In the genomic region with DNA sequence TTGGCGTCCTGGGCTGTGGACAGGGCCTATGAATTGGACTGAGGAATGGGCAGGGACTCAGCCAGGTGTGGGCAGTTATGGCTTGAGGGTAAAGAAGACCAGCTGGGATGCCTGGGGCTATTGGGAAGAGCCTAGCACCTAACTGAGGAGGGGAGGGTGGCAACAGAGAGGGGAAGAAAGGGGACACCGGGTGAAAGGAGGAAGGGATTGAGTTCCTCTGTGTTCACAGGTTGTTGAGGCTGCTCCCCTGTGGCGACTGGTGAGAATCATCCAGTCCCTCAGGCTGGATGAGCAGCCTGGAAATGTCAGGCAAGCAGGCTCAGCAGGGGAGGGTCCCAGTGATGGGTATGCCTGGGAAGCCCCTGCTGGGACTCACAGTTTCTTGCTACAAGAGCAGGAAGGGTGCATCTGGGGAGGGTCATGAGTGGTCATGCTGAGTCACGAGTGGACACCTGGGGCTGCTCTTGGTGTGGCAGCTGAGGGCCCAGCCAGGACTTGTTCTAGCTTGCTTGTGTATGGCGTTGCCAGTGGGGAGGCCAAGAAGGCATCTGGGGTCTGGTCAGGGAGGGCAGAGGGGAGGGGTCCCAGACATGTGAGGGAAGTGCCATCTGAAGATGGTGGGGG, we compare ENCODE assay signal across 1 cellular context.
TF ChIP-seq lines count a peak whose summit lies in the region.

No MANE protein-coding gene starts in this region.

TF ChIP-seq in HEK293, 187 proteins besides CTCF, POLR2A, EP300 and RAD21:
- TF ChIP-seq, protein P1, sequence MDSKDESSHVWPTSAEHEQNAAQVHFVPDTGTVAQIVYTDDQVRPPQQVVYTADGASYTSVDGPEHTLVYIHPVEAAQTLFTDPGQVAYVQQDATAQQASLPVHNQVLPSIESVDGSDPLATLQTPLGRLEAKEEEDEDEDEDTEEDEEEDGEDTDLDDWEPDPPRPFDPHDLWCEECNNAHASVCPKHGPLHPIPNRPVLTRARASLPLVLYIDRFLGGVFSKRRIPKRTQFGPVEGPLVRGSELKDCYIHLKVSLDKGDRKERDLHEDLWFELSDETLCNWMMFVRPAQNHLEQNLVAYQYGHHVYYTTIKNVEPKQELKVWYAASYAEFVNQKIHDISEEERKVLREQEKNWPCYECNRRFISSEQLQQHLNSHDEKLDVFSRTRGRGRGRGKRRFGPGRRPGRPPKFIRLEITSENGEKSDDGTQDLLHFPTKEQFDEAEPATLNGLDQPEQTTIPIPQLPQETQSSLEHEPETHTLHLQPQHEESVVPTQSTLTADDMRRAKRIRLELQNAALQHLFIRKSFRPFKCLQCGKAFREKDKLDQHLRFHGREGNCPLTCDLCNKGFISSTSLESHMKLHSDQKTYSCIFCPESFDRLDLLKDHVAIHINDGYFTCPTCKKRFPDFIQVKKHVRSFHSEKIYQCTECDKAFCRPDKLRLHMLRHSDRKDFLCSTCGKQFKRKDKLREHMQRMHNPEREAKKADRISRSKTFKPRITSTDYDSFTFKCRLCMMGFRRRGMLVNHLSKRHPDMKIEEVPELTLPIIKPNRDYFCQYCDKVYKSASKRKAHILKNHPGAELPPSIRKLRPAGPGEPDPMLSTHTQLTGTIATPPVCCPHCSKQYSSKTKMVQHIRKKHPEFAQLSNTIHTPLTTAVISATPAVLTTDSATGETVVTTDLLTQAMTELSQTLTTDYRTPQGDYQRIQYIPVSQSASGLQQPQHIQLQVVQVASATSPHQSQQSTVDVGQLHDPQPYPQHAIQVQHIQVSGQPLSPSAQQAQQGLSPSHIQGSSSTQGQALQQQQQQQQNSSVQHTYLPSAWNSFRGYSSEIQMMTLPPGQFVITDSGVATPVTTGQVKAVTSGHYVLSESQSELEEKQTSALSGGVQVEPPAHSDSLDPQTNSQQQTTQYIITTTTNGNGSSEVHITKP (tag by site-specific recombination; IDR thresholded peaks at IDR 0.05): no peak
- TF ChIP-seq GLIS1 (tag by site-specific recombination; IDR thresholded peaks at IDR 0.05) (peak; percentile 18; the same call in 1 of the 2 replicates), SCRT1 (tag by site-specific recombination; IDR thresholded peaks at IDR 0.05; ENCODE audit: borderline replicate concordance) (no peak), ZNF777 (tag by site-specific recombination; IDR thresholded peaks at IDR 0.05; ENCODE audit: borderline replicate concordance) (no peak), ZNF610 (tag by site-specific recombination; IDR thresholded peaks at IDR 0.05; ENCODE audit: borderline replicate concordance) (no peak), PRDM1 (tag by site-specific recombination; IDR thresholded peaks at IDR 0.05) (peak; percentile 80), ZNF157 (tag by site-specific recombination; IDR thresholded peaks at IDR 0.05) (no peak), ZNF155 (tag by site-specific recombination; IDR thresholded peaks at IDR 0.05) (no peak), KLF8 (tag by site-specific recombination; IDR thresholded peaks at IDR 0.05) (no peak), ZNF600 (tag by site-specific recombination; IDR thresholded peaks at IDR 0.05) (no peak), ZNF341 (tag by site-specific recombination; IDR thresholded peaks at IDR 0.05; ENCODE audit: low read depth) (peak; percentile 64), ZNF514 (tag by site-specific recombination; IDR thresholded peaks at IDR 0.05) (no peak), OSR2 (tag by site-specific recombination; IDR thresholded peaks at IDR 0.05) (no peak), ZNF16 (tag by site-specific recombination; IDR thresholded peaks at IDR 0.05; ENCODE audit: low read depth) (no peak), ZNF585B (tag by site-specific recombination; IDR thresholded peaks at IDR 0.05) (no peak), ZNF792 (tag by site-specific recombination; IDR thresholded peaks at IDR 0.05) (no peak), ZNF571 (tag by site-specific recombination; IDR thresholded peaks at IDR 0.05) (no peak), SCRT2 (tag by site-specific recombination; IDR thresholded peaks at IDR 0.05) (peak; percentile 62; the same call in 1 of the 2 replicates), ZNF366 (tag by site-specific recombination; conservative IDR thresholded peaks at IDR 0.05) (0 out of 2 replicates have a peak, but pooled peaks have one; percentile 21), ZIC2 (tag by site-specific recombination; IDR thresholded peaks at IDR 0.05) (peak; percentile 99), ZNF629 (tag by site-specific recombination; IDR thresholded peaks at IDR 0.05) (no peak), ZNF555 (tag by site-specific recombination; conservative IDR thresholded peaks at IDR 0.05) (no peak), ZNF768 (tag by site-specific recombination; IDR thresholded peaks at IDR 0.05) (no peak), ZNF530 (tag by site-specific recombination; IDR thresholded peaks at IDR 0.05; ENCODE audit: low read depth) (no peak)
- TF ChIP-seq, protein P2, sequence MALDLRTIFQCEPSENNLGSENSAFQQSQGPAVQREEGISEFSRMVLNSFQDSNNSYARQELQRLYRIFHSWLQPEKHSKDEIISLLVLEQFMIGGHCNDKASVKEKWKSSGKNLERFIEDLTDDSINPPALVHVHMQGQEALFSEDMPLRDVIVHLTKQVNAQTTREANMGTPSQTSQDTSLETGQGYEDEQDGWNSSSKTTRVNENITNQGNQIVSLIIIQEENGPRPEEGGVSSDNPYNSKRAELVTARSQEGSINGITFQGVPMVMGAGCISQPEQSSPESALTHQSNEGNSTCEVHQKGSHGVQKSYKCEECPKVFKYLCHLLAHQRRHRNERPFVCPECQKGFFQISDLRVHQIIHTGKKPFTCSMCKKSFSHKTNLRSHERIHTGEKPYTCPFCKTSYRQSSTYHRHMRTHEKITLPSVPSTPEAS (tag by site-specific recombination; IDR thresholded peaks at IDR 0.05): no peak
- TF ChIP-seq, protein P3, sequence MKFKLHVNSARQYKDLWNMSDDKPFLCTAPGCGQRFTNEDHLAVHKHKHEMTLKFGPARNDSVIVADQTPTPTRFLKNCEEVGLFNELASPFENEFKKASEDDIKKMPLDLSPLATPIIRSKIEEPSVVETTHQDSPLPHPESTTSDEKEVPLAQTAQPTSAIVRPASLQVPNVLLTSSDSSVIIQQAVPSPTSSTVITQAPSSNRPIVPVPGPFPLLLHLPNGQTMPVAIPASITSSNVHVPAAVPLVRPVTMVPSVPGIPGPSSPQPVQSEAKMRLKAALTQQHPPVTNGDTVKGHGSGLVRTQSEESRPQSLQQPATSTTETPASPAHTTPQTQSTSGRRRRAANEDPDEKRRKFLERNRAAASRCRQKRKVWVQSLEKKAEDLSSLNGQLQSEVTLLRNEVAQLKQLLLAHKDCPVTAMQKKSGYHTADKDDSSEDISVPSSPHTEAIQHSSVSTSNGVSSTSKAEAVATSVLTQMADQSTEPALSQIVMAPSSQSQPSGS (tag by site-specific recombination; IDR thresholded peaks at IDR 0.05; ENCODE audit: low read depth): no peak
TF ChIP-seq in HEK293: peak in this region for 6.
